8 cellular contexts compared by ENCODE assay signal in genomic region chr1:36149237-36149972, GRCh38.
DNase-seq lines count a peak whose midpoint lies in the region; ATAC-seq lines count a peak whose summit lies in the region.

TRAPPC3 (minus strand) TSS chr1:36149486; CDS start chr1:36149378, 108 bp downstream.

- peak; percentile 79 for ATAC-seq in HG03460 (IDR thresholded peaks at IDR 0.05; ENCODE audit: unreplicated experiment)

- peak; percentile 96 to 100 (median 99) for DNase-seq in C1 segment of cervical spinal cord (lab: John Stamatoyannopoulos, UW)
- DNase-seq in GM19240 (ENCODE audit: insufficient read length, low spot score): peak; percentile 90
- DNase-seq in NCI-H524 treated with DMSO at 0.1 percent for 48 hours (lab: John Stamatoyannopoulos, UW): peak; percentile 98
- DNase-seq in activated CD4-positive, alpha-beta T cell treated with anti-CD3 and anti-CD28 coated beads for 4 hours: peak; percentile 99
- peak; percentile 100 for DNase-seq in kidney tubule cell (ENCODE audit: low spot score)
- DNase-seq in stimulated activated CD4-positive, alpha-beta T cell treated with anti-CD3 and anti-CD28 coated beads, Interleukin-1b, Interleukin-23, amount 100 ng/mL, for 24 hours (ENCODE audit: low read depth in 4 of 4, low spot score in 1 of 4): peak; percentile 98 to 100 (median 99)

- H3K27ac ChIP-seq in cingulate gyrus (ENCODE audit: low read depth, low read length): peak within 1 kb of the TSS; percentile 89

Comparison
In these comparisons a context has a peak if more than half of its experiments do, and no peak if none do; other contexts are left out.
1. Peak in every context shown above with its lines: DNase-seq, ATAC-seq and H3K27ac ChIP-seq.